In genomic region chr22:42772647-42773046, GRCh38 we compare ENCODE assay signal across 17 cellular contexts. TPM values are rescaled to one million over a fixed set of nuclear protein-coding genes. Genes with fewer than 3 reads are reported as not detected.
DNase-seq lines count a peak whose midpoint lies in the region; ATAC-seq and TF ChIP-seq lines count a peak whose summit lies in the region.
"Had no signal": no experiment of that assay in that cellular context is flagged by ENCODE, and none has a peak within 500 bp of the region (broad histone marks: within the 10 kb centered on the region; RNA-seq: fewer than 3 reads in every experiment).

No MANE protein-coding gene starts in this region.

- no peaks in the 10 kb centered on the region for H3K27me3 ChIP-seq in adrenal gland
- no peaks in the 10 kb centered on the region for H3K27me3 ChIP-seq in osteoblast (ENCODE audit: insufficient read depth, low read length)
- H3K27me3 ChIP-seq: BE2C had no signal

- H3K9me3 ChIP-seq in HEK293 (ENCODE audit: control insufficient read depth, insufficient read depth, low read depth, low read length) (no peaks in the 10 kb centered on the region), adrenal gland (replicated peaks in 1 of 3) (no peaks in the 10 kb centered on the region), osteoblast (ENCODE audit: low read depth, low read length) (no peaks in the 10 kb centered on the region)
- H3K9me3 ChIP-seq: BE2C had no signal

- TF ChIP-seq CTCF in HEK293 (tag by site-specific recombination; IDR thresholded peaks at IDR 0.05) (no peak), adrenal gland (IDR thresholded peaks at IDR 0.05) (no peak), osteoblast (IDR thresholded peaks at IDR 0.05; ENCODE audit: extremely low read depth, low read depth, low read length) (no peak)

- H3K4me1 ChIP-seq in HEK293 (ENCODE audit: control insufficient read depth, insufficient read depth, low read length) (peaks cover 3% of the 10 kb centered on the region; the same call in 1 of the 2 replicates), adrenal gland (replicated peaks in 1 of 2) (peaks cover 13 to 22% of the 10 kb centered on the region in 2 donors), osteoblast (ENCODE audit: insufficient read depth, low read length) (peaks cover 9% of the 10 kb centered on the region)

- DNase-seq in NCI-H510A treated with DMSO at 0.1 percent for 48 hours (lab: John Stamatoyannopoulos, UW): peak; percentile 38
- no peak for DNase-seq in NCI-H510A (lab: John Stamatoyannopoulos, UW)
- no peak for DNase-seq in adrenal gland
- DNase-seq in osteoblast (ENCODE audit: insufficient read length, low spot score, missing footprints): peak; percentile 15
- no peak for DNase-seq in stimulated activated CD4-positive, alpha-beta T cell treated with anti-CD3 and anti-CD28 coated beads, Interleukin-15, amount 100 ng/mL, for 24 hours
- no peak for DNase-seq in activated effector memory CD4-positive, alpha-beta T cell treated with Interleukin-2 at 50 U/mL for 16 hours
- DNase-seq: CD8-positive, alpha-beta memory T cell; DND-41; GDM1; NCI-H187; NCI-H226; NCI-H526 treated with DMSO at 0.1 percent for 48 hours had no signal

- H3K4me2 ChIP-seq in osteoblast (ENCODE audit: insufficient read depth, low read length): no peak overlapping the region

- ATAC-seq in HG02981 (IDR thresholded peaks at IDR 0.05; ENCODE audit: unreplicated experiment): no peak

- no peaks in the 10 kb centered on the region for H3K79me2 ChIP-seq in osteoblast (ENCODE audit: insufficient read depth, low read length)

- no peak overlapping the region for H3K4me3 ChIP-seq in HEK293 (ENCODE audit: low read depth, low read length)
- H3K4me3 ChIP-seq in adrenal gland: no peak overlapping the region
- no peak overlapping the region for H3K4me3 ChIP-seq in osteoblast (ENCODE audit: insufficient read depth, low read length)

- POLR2A ChIA-PET in HEK293 (lab: Yijun Ruan, JAX): no interaction called here

- intact Hi-C loops in adrenal gland (cut with DNase I): no loop called here

- H3K36me3 ChIP-seq in HEK293 (ENCODE audit: control insufficient read depth in 2 of 2, insufficient read depth in 1 of 2, low read length in 2 of 2): no peaks in the 10 kb centered on the region
- no peaks in the 10 kb centered on the region for H3K36me3 ChIP-seq in adrenal gland (replicated peaks in 1 of 2)
- no peaks in the 10 kb centered on the region for H3K36me3 ChIP-seq in osteoblast (ENCODE audit: insufficient read depth, low read length)
- H3K36me3 ChIP-seq: BE2C had no signal

- H4K20me1 ChIP-seq in osteoblast (ENCODE audit: insufficient read depth, low read length): no peaks in the 10 kb centered on the region

- CTCF ChIA-PET in HEK293 (lab: Yijun Ruan, JAX): interaction anchor here (0.6 kb wide), 1 partner anchor 122 kb away, joined by 4 read pairs; no protein-coding TSS in a partner anchor

- no peak for TF ChIP-seq POLR2A in adrenal gland (IDR thresholded peaks at IDR 0.05)

- H2AFZ ChIP-seq in osteoblast (ENCODE audit: low read length): no peak overlapping the region

- H3K27ac ChIP-seq in HEK293 (ENCODE audit: extremely low read depth, low read depth, low read length) (no peak overlapping the region), adrenal gland (peak overlapping the region in 4 of 5 donors; percentile 27 to 67 (median 54)), osteoblast (ENCODE audit: low read depth, low read length) (no peak overlapping the region)
- H3K27ac ChIP-seq: 22Rv1 had no signal

- WGBS in adrenal gland, 4 donors: 92 to 100% (median 100%) methylated on average over 1 to 3 of the region's 3 CpGs

TF ChIP-seq in HEK293, 187 proteins besides CTCF, POLR2A, EP300 and RAD21:
- TF ChIP-seq ZNF211 (tag by site-specific recombination; IDR thresholded peaks at IDR 0.05; ENCODE audit: low read depth) (no peak), ZFHX2 (tag by site-specific recombination; conservative IDR thresholded peaks at IDR 0.05) (peak; percentile 54; the same call in 1 of the 2 replicates), ZNF169 (tag by site-specific recombination; IDR thresholded peaks at IDR 0.05) (no peak), ZNF10 (tag by site-specific recombination; IDR thresholded peaks at IDR 0.05) (no peak), ZNF670 (tag by site-specific recombination; IDR thresholded peaks at IDR 0.05; ENCODE audit: low read depth) (no peak), ZNF776 (tag by site-specific recombination; IDR thresholded peaks at IDR 0.05; ENCODE audit: borderline replicate concordance) (no peak), KLF9 (tag by site-specific recombination; IDR thresholded peaks at IDR 0.05; ENCODE audit: low read depth) (no peak), KLF17 (tag by site-specific recombination; IDR thresholded peaks at IDR 0.05) (no peak), ZNF777 (tag by site-specific recombination; IDR thresholded peaks at IDR 0.05; ENCODE audit: borderline replicate concordance) (no peak), ZNF274 (IDR thresholded peaks at IDR 0.05; ENCODE audit: low read length) (no peak), ZNF274 (tag by site-specific recombination; IDR thresholded peaks at IDR 0.05; ENCODE audit: borderline replicate concordance) (no peak), ZNF76 (tag by site-specific recombination; IDR thresholded peaks at IDR 0.05; ENCODE audit: borderline replicate concordance, low read depth) (no peak), ZNF623 (tag by site-specific recombination; IDR thresholded peaks at IDR 0.05) (peak; percentile 71), GFI1B (tag by site-specific recombination; IDR thresholded peaks at IDR 0.05) (no peak), ZNF473 (tag by site-specific recombination; IDR thresholded peaks at IDR 0.05) (no peak), ZNF610 (tag by site-specific recombination; IDR thresholded peaks at IDR 0.05; ENCODE audit: borderline replicate concordance) (no peak), ZNF433 (tag by site-specific recombination; IDR thresholded peaks at IDR 0.05; ENCODE audit: low read depth) (no peak), EGR2 (tag by site-specific recombination; IDR thresholded peaks at IDR 0.05; ENCODE audit: low read depth) (peak; percentile 57), ZNF132 (tag by site-specific recombination; IDR thresholded peaks at IDR 0.05; ENCODE audit: borderline replicate concordance) (no peak), ZSCAN23 (tag by site-specific recombination; IDR thresholded peaks at IDR 0.05) (no peak)

RNA-seq across cellular contexts. Expression of gene A4GALT, which starts 52.0 kb away (rescaled TPM):
- 10 to 100 TPM in 7 of 8 donors, 1 to 10 TPM in 1; 2.7 to 29.8 (median 18.2) TPM for total RNA-seq in adrenal gland
- polyA plus RNA-seq in adrenal gland: 10 to 100 TPM in 2 of 3 donors, 1 to 10 TPM in 1; 4.2 to 21.5 (median 17.8) TPM
- 19.9 and 24.2 TPM in 2 replicates for total RNA-seq in osteoblast
- total RNA-seq: CD8-positive, alpha-beta memory T cell; SK-MEL-5 had no signal
- polyA plus RNA-seq: CD8-positive, alpha-beta memory T cell had no signal

Comparison
In these comparisons a context has a peak if more than half of its experiments do, and no peak if none do; other contexts are left out.
1. DNase-seq: peak in NCI-H510A treated with DMSO at 0.1 percent for 48 hours (single experiment) and osteoblast (single experiment); none in NCI-H510A (single experiment), adrenal gland (0 of 7), stimulated activated CD4-positive, alpha-beta T cell treated with anti-CD3 and anti-CD28 coated beads, Interleukin-15, amount 100 ng/mL, for 24 hours (single experiment) and activated effector memory CD4-positive, alpha-beta T cell treated with Interleukin-2 at 50 U/mL for 16 hours (single experiment).
2. H3K27ac ChIP-seq: peak in adrenal gland (4 of 5); none in HEK293 (single experiment) and osteoblast (single experiment).